In genomic region chr7:143836622-143837021, GRCh38 we compare ENCODE assay signal across 8 cellular contexts.
DNase-seq lines count a peak whose midpoint lies in the region; ATAC-seq, FAIRE-seq and TF ChIP-seq lines count a peak whose summit lies in the region.
"Not testable (repeated sequence)": the region's sequence is repeated elsewhere in the genome, so short reads cannot be mapped to it uniquely, and the experiment has no call there.

No MANE protein-coding gene starts in this region.

- ATAC-seq in IMR-90 (ENCODE audit: low read depth), result peak; percentile 96
- peak; percentile 93 for ATAC-seq in RWPE2 (ENCODE audit: low read depth)

- H3K27ac ChIP-seq in GM23248; IMR-90 (ENCODE audit: insufficient read depth, low read length); RWPE2 (ENCODE audit: poor library complexity, severe bottlenecking); endothelial cell of umbilical vein (ENCODE audit: insufficient read depth, low read depth, low read length); neural progenitor cell: not testable (repeated sequence)

- not testable (repeated sequence) for H4K20me1 ChIP-seq in GM23248 (ENCODE audit: insufficient read depth); IMR-90 (ENCODE audit: insufficient read depth, low read length); endothelial cell of umbilical vein (replicated peaks; ENCODE audit: control insufficient read depth, extremely low read depth, insufficient read depth, low read length); neural progenitor cell (ENCODE audit: low read depth)

- BruUV-seq in IMR-90 (replicated peaks; lab: Mats Ljungman, UMichigan); endothelial cell of umbilical vein (replicated peaks; lab: Mats Ljungman, UMichigan): not testable (repeated sequence)

- not testable (repeated sequence) for H3K9me2 ChIP-seq in GM23248 (ENCODE audit: insufficient read depth)

- H3K36me3 Mint-ChIP-seq in activated T-cell treated with anti-CD3 and anti-CD28 coated beads, Interleukin-2, amount 50 U/mL, for 24 hours (ENCODE audit: low read depth); neural progenitor cell: not testable (repeated sequence)

- not testable (repeated sequence) for H2BK5ac ChIP-seq in IMR-90 (ENCODE audit: low read depth, low read length, poor library complexity, severe bottlenecking)

- dilution Hi-C loops in IMR-90 (cut with HindIII; ENCODE audit: low sequenced_read_pairs, unreplicated experiment); endothelial cell of umbilical vein (cut with MboI; ENCODE audit: extremely low pct_ligation_motif_present, low sequenced_read_pairs): not testable (repeated sequence)

- H3K4me2 ChIP-seq in GM23248 (ENCODE audit: unreplicated experiment); IMR-90 (ENCODE audit: low read depth, low read length); endothelial cell of umbilical vein (ENCODE audit: insufficient read depth, low read length): not testable (repeated sequence)
- peak overlapping the region; percentile 50 for H3K4me2 ChIP-seq in neural progenitor cell

- not testable (repeated sequence) for TF ChIP-seq RAD21 in IMR-90 (IDR thresholded peaks at IDR 0.05; ENCODE audit: low read length)

- H3K4me1 Mint-ChIP-seq in activated T-cell treated with anti-CD3 and anti-CD28 coated beads, Interleukin-2, amount 50 U/mL, for 24 hours (ENCODE audit: low read depth); neural progenitor cell: not testable (repeated sequence)

- peak; percentile 57 for DNase-seq in DMS53 treated with DMSO at 0.1 percent for 48 hours (lab: John Stamatoyannopoulos, UW; ENCODE audit: unreplicated experiment)
- DNase-seq in GM23248; IMR-90; endothelial cell of umbilical vein (ENCODE audit: low read depth, low spot score); neural progenitor cell (ENCODE audit: low spot score): not testable (repeated sequence)
- peak; percentile 91 for DNase-seq in RWPE2 (ENCODE audit: low spot score)
- DNase-seq in activated T-cell treated with anti-CD3 and anti-CD28 coated beads, Interleukin-2, amount 50 U/mL, for 24 hours, result peak; percentile 99
- DNase-seq in stimulated activated CD8-positive, alpha-beta memory T cell treated with anti-CD3 and anti-CD28 coated beads, Interleukin-7, amount 100 ng/mL, for 24 hours (ENCODE audit: low read depth), result peak; percentile 81

- peak overlapping the region; percentile 81 for H3K4me3 Mint-ChIP-seq in activated T-cell treated with anti-CD3 and anti-CD28 coated beads, Interleukin-2, amount 50 U/mL, for 24 hours
- H3K4me3 Mint-ChIP-seq in neural progenitor cell, result peak overlapping the region; percentile 78

- not testable (repeated sequence) for H3K79me2 ChIP-seq in GM23248 (ENCODE audit: insufficient read depth); endothelial cell of umbilical vein (ENCODE audit: control insufficient read depth, insufficient read depth, low read length); neural progenitor cell (ENCODE audit: low read depth)

- H3F3A ChIP-seq in GM23248 (ENCODE audit: insufficient read depth); neural progenitor cell (ENCODE audit: low read depth): not testable (repeated sequence)

- not testable (repeated sequence) for H2AK9ac ChIP-seq in IMR-90 (replicated peaks; ENCODE audit: low read depth, low read length, poor library complexity)

- not testable (repeated sequence) for H2BK15ac ChIP-seq in IMR-90 (ENCODE audit: low read depth, low read length)

- peak overlapping the region; percentile 96 for H3K27ac Mint-ChIP-seq in activated T-cell treated with anti-CD3 and anti-CD28 coated beads, Interleukin-2, amount 50 U/mL, for 24 hours
- H3K27ac Mint-ChIP-seq in neural progenitor cell, result not testable (repeated sequence)

- H3K4me3 ChIP-seq in GM23248 (peak overlapping the region; percentile 63), IMR-90 (ENCODE audit: insufficient read depth, low read depth, low read length) (peak overlapping the region; percentile 40), endothelial cell of umbilical vein (replicated peaks in 1 of 3; ENCODE audit: insufficient read depth in 1 of 3, low read depth in 1 of 3, low read length in 3 of 3) (peak overlapping the region in 1 of 3 experiments; percentile 46), neural progenitor cell (peak overlapping the region; percentile 31)
- not testable (repeated sequence) for H3K4me3 ChIP-seq in RWPE2 (ENCODE audit: severe bottlenecking)

- not testable (repeated sequence) for H3K14ac ChIP-seq in IMR-90 (replicated peaks; ENCODE audit: low read depth, low read length)

- H3K36me3 ChIP-seq in GM23248 (ENCODE audit: low read depth); IMR-90 (ENCODE audit: control insufficient read depth, insufficient read depth, low read length); RWPE2 (ENCODE audit: low read depth); endothelial cell of umbilical vein (ENCODE audit: control insufficient read depth in 2 of 2, extremely low read depth in 1 of 2, insufficient read depth in 2 of 2, low read length in 2 of 2); neural progenitor cell: not testable (repeated sequence)

- not testable (repeated sequence) for H3K4me1 ChIP-seq in GM23248 (ENCODE audit: insufficient read depth); IMR-90 (ENCODE audit: control insufficient read depth, insufficient read depth, low read length); RWPE2 (ENCODE audit: insufficient read depth, poor library complexity, severe bottlenecking); endothelial cell of umbilical vein (ENCODE audit: control insufficient read depth, extremely low read depth, insufficient read depth, low read length); neural progenitor cell

- H4K8ac ChIP-seq in IMR-90 (ENCODE audit: low read depth in 2 of 2, low read length in 2 of 2), result not testable (repeated sequence)

- peak; percentile 95 for FAIRE-seq in endothelial cell of umbilical vein (lab: Jason Lieb, UNC)

- H3K18ac ChIP-seq in IMR-90 (ENCODE audit: low read depth, low read length), result not testable (repeated sequence)

- H4K5ac ChIP-seq in IMR-90 (ENCODE audit: low read depth, low read length), result not testable (repeated sequence)

- not testable (repeated sequence) for H3K27me3 Mint-ChIP-seq in activated T-cell treated with anti-CD3 and anti-CD28 coated beads, Interleukin-2, amount 50 U/mL, for 24 hours; neural progenitor cell (ENCODE audit: insufficient read depth, low read depth)

- H3K23ac ChIP-seq in IMR-90 (ENCODE audit: low read depth, low read length), result not testable (repeated sequence)

- not testable (repeated sequence) for TF ChIP-seq POLR2A in IMR-90 (IDR thresholded peaks at IDR 0.05; ENCODE audit: low read depth, low read length); endothelial cell of umbilical vein (IDR thresholded peaks at IDR 0.05; ENCODE audit: low read depth, low read length)

- H3K9me1 ChIP-seq in IMR-90 (ENCODE audit: insufficient read depth, low read length); endothelial cell of umbilical vein (replicated peaks; ENCODE audit: control insufficient read depth, extremely low read depth, insufficient read depth, low read length): not testable (repeated sequence)

- H2AFZ ChIP-seq in GM23248; IMR-90 (replicated peaks; ENCODE audit: low read length, poor library complexity); endothelial cell of umbilical vein (ENCODE audit: low read depth, low read length); neural progenitor cell (replicated peaks): not testable (repeated sequence)

- not testable (repeated sequence) for H3K4ac ChIP-seq in IMR-90 (ENCODE audit: low read depth, low read length)

- H2BK120ac ChIP-seq in IMR-90 (ENCODE audit: low read depth, low read length), result not testable (repeated sequence)

- intact Hi-C loops in IMR-90 (cut with micrococcal nuclease); endothelial cell of umbilical vein (cut with micrococcal nuclease): not testable (repeated sequence)

- not testable (repeated sequence) for H3K79me1 ChIP-seq in IMR-90 (ENCODE audit: low read depth in 1 of 2, low read length in 2 of 2)

- TF ChIP-seq CTCF in IMR-90 (conservative IDR thresholded peaks at IDR 0.05; ENCODE audit: low read depth, low read length); RWPE2 (IDR thresholded peaks at IDR 0.05; ENCODE audit: poor library complexity, severe bottlenecking); endothelial cell of umbilical vein (IDR thresholded peaks at IDR 0.05; ENCODE audit: extremely low read depth in 1 of 2, insufficient read depth in 1 of 2, low read depth in 1 of 2, low read length in 2 of 2); neural progenitor cell (IDR thresholded peaks at IDR 0.05): not testable (repeated sequence)

- POLR2A ChIA-PET in IMR-90 (lab: Charles Lee; ENCODE audit: unreplicated experiment); endothelial cell of umbilical vein (lab: Charles Lee): not testable (repeated sequence)

- H3K9me3 Mint-ChIP-seq in activated T-cell treated with anti-CD3 and anti-CD28 coated beads, Interleukin-2, amount 50 U/mL, for 24 hours; neural progenitor cell: not testable (repeated sequence)

- not testable (repeated sequence) for H2BK20ac ChIP-seq in IMR-90 (ENCODE audit: low read depth, low read length)

- not testable (repeated sequence) for H4K91ac ChIP-seq in IMR-90 (ENCODE audit: insufficient read depth, low read depth, low read length)

- H3K56ac ChIP-seq in IMR-90 (ENCODE audit: extremely low read depth, insufficient read depth, low read length), result not testable (repeated sequence)

- peak overlapping the region; percentile 48; the same call in 1 of the 2 replicates for H3K9ac ChIP-seq in GM23248
- not testable (repeated sequence) for H3K9ac ChIP-seq in IMR-90 (ENCODE audit: low read depth, low read length); endothelial cell of umbilical vein (replicated peaks; ENCODE audit: extremely low read depth, insufficient read depth, low read length); neural progenitor cell

- in situ Hi-C loops in GM23248 (cut with MboI); IMR-90 (cut with MboI; ENCODE audit: low sequenced_read_pairs): not testable (repeated sequence)

- WGBS in GM23248 (ENCODE audit: low coverage in 1 of 2, low lambda C conversion rate in 2 of 2, missing lambda C conversion rate in 2 of 2), 2 experiments, result 1% methylated on average over 16 of the region's 38 CpGs
- no CpG with 5 or more reads among the region's 38 CpGs for WGBS in IMR-90 (ENCODE audit: extremely low coverage in 2 of 2, insufficient read length in 1 of 2), 2 experiments

- H3K27me3 ChIP-seq in GM23248 (replicated peaks; ENCODE audit: insufficient read depth); IMR-90 (ENCODE audit: control insufficient read depth, insufficient read depth, low read length); RWPE2 (ENCODE audit: insufficient read depth, poor library complexity, severe bottlenecking); endothelial cell of umbilical vein (ENCODE audit: control insufficient read depth in 2 of 2, insufficient read depth in 2 of 2, low read length in 2 of 2); neural progenitor cell: not testable (repeated sequence)

- not testable (repeated sequence) for H2AK5ac ChIP-seq in IMR-90 (ENCODE audit: low read depth, low read length)

- not testable (repeated sequence) for H3K9me3 ChIP-seq in GM23248 (ENCODE audit: low read depth); IMR-90 (ENCODE audit: control insufficient read depth, insufficient read depth, low read length); RWPE2 (ENCODE audit: severe bottlenecking); endothelial cell of umbilical vein (replicated peaks; ENCODE audit: control insufficient read depth, insufficient read depth, low read length); neural progenitor cell (ENCODE audit: low read depth)

- CTCF ChIA-PET in IMR-90 (lab: Yijun Ruan, JAX); endothelial cell of umbilical vein (lab: Charles Lee): not testable (repeated sequence)
